Comparison of ENCODE assay signal across 7 cellular contexts in the genomic region with DNA sequence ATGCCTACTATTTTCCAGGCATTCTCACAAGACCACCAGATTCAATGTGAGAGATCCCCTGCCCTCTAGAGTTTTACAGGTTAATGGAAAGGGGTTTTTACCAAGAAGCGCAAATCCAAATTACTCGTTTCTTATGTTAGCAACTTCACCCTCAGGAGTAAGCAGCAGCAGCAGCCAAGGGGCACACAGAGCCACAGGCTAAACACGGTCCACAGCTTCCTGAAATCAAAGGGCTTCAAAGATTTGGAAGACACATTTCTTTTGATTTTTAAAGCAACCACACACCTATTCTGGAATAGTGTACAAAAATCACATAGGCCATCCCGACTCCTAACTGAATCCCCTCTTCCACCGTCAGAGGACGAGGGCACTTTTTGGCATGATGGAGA.
DNase-seq lines count a peak whose midpoint lies in the region; FAIRE-seq and TF ChIP-seq lines count a peak whose summit lies in the region.

No MANE protein-coding gene starts in this region.

- DNase-seq in HFF-Myc (ENCODE audit: extremely low read depth, low read depth): no peak
- no peak for DNase-seq in activated CD4-positive, alpha-beta memory T cell treated with anti-CD3 and anti-CD28 coated beads, Interleukin-2, amount 10 ng/mL, durations not matched to agents 7 days and 5 days
- DNase-seq in immature natural killer cell: no peak
- DNase-seq in stomach: no peak
- DNase-seq in GM13976 (ENCODE audit: low spot score): no peak
- no peak for DNase-seq in urothelium cell line (ENCODE audit: low spot score)
- no peak for DNase-seq in NCI-H1417 treated with DMSO at 0.1 percent for 48 hours (lab: John Stamatoyannopoulos, UW)

- peaks cover 53 to 60% (median 59%) of the 10 kb centered on the region in 4 donors for H3K4me1 ChIP-seq in stomach

- no peak for FAIRE-seq in urothelium cell line (lab: Jason Lieb, UNC)

- no peaks in the 10 kb centered on the region for H3K27me3 Mint-ChIP-seq in activated CD4-positive, alpha-beta memory T cell treated with anti-CD3 and anti-CD28 coated beads, Interleukin-2, amount 10 ng/mL, durations not matched to agents 7 days and 5 days
- peaks cover 22 to 42% (median 27%) of the 10 kb centered on the region in 3 donors for H3K27me3 Mint-ChIP-seq in immature natural killer cell (ENCODE audit: low read depth in 3 of 3)

- POLR2A ChIA-PET in activated CD4-positive, alpha-beta memory T cell treated with anti-CD3 and anti-CD28 coated beads, Interleukin-2, amount 10 ng/mL, durations not matched to agents 7 days and 5 days (lab: Charles Lee): interaction anchor here (0.9 to 15.6 kb wide), 37 partner anchors 8 to 379 kb away, joined by 3 to 630 read pairs (median 39); a partner anchor contains a TSS

- peak overlapping the region; percentile 98 for H3K27ac Mint-ChIP-seq in activated CD4-positive, alpha-beta memory T cell treated with anti-CD3 and anti-CD28 coated beads, Interleukin-2, amount 10 ng/mL, durations not matched to agents 7 days and 5 days
- peak overlapping the region; percentile 98 to 100 (median 100) for H3K27ac Mint-ChIP-seq in immature natural killer cell

- no peak for TF ChIP-seq EP300 in stomach (IDR thresholded peaks at IDR 0.05)

- H3K4me3 ChIP-seq in HFF-Myc (replicated peaks; ENCODE audit: low read depth, low read length) (peak overlapping the region; percentile 29), stomach (no peak overlapping the region)

- H3K9me3 Mint-ChIP-seq in activated CD4-positive, alpha-beta memory T cell treated with anti-CD3 and anti-CD28 coated beads, Interleukin-2, amount 10 ng/mL, durations not matched to agents 7 days and 5 days: no peaks in the 10 kb centered on the region
- H3K9me3 Mint-ChIP-seq in immature natural killer cell: no peaks in the 10 kb centered on the region

- WGBS in stomach, 5 donors: 40 to 43% (median 42%) methylated on average over 6 of the region's 6 CpGs

- H3K36me3 Mint-ChIP-seq in activated CD4-positive, alpha-beta memory T cell treated with anti-CD3 and anti-CD28 coated beads, Interleukin-2, amount 10 ng/mL, durations not matched to agents 7 days and 5 days (ENCODE audit: low read depth): peaks cover under 1% of the 10 kb centered on the region
- H3K36me3 Mint-ChIP-seq in immature natural killer cell: peaks cover 0 to 2% (median 0%) of the 10 kb centered on the region in 3 donors

- no peaks in the 10 kb centered on the region for H3K9me3 ChIP-seq in stomach

- in situ Hi-C loops in GM13976 (cut with MboI; ENCODE audit: low sequenced_read_pairs, unreplicated experiment): loop anchor here (10.0 kb wide), 1 partner anchor 105 kb away; a partner anchor contains a TSS

- intact Hi-C loops in stomach (cut with DNase I; ENCODE audit: low total_unique reads): no loop called here

- CTCF ChIA-PET in activated CD4-positive, alpha-beta memory T cell treated with anti-CD3 and anti-CD28 coated beads, Interleukin-2, amount 10 ng/mL, durations not matched to agents 7 days and 5 days (lab: Charles Lee): interaction anchor here (0.7 to 7.0 kb wide), 21 partner anchors 9 to 414 kb away, joined by 3 to 134 read pairs (median 4); a partner anchor contains a TSS

- no peaks in the 10 kb centered on the region for H3K36me3 ChIP-seq in stomach

- peak overlapping the region; percentile 89 to 96 (median 92) for H3K27ac ChIP-seq in stomach

- H3K4me3 Mint-ChIP-seq in activated CD4-positive, alpha-beta memory T cell treated with anti-CD3 and anti-CD28 coated beads, Interleukin-2, amount 10 ng/mL, durations not matched to agents 7 days and 5 days: peak overlapping the region; percentile 77
- H3K4me3 Mint-ChIP-seq in immature natural killer cell: peak overlapping the region; percentile 78 to 94 (median 85)

- no peak for TF ChIP-seq POLR2A in stomach (IDR thresholded peaks at IDR 0.05)

- peaks cover 72% of the 10 kb centered on the region for H3K4me1 Mint-ChIP-seq in activated CD4-positive, alpha-beta memory T cell treated with anti-CD3 and anti-CD28 coated beads, Interleukin-2, amount 10 ng/mL, durations not matched to agents 7 days and 5 days
- peaks cover 71 to 77% of the 10 kb centered on the region in 2 donors for H3K4me1 Mint-ChIP-seq in immature natural killer cell

- no peaks in the 10 kb centered on the region for H3K27me3 ChIP-seq in stomach

- TF ChIP-seq CTCF in HFF-Myc (IDR thresholded peaks at IDR 0.05; ENCODE audit: low read depth, low read length, missing control alignments) (no peak), stomach (IDR thresholded peaks at IDR 0.05) (no peak), GM13976 (IDR thresholded peaks at IDR 0.05; ENCODE audit: borderline replicate concordance, control extremely low read depth, extremely low read depth, insufficient read depth, missing control alignments) (no peak)
